In genomic region chr16:74747716-74748041, GRCh38 we compare ENCODE assay signal across 26 cellular contexts. TPM values are rescaled to one million over a fixed set of nuclear protein-coding genes. Genes with fewer than 3 reads are reported as not detected.
A peak's percentile ranks its signal among the peaks of the same experiment; 100 is the strongest.
DNase-seq lines count a peak whose midpoint lies in the region; ATAC-seq and TF ChIP-seq lines count a peak whose summit lies in the region.
"Had no signal": no experiment of that assay in that cellular context is flagged by ENCODE, and none has a peak within 500 bp of the region (broad histone marks: within the 10 kb centered on the region; RNA-seq: fewer than 3 reads in every experiment).

No MANE protein-coding gene starts in this region.

- H3K27me3 Mint-ChIP-seq in progenitor cell of endocrine pancreas, result peaks cover 4% of the 10 kb centered on the region

- H3K4me1 Mint-ChIP-seq in progenitor cell of endocrine pancreas (ENCODE audit: low read depth), result peaks cover 2% of the 10 kb centered on the region
- H3K4me1 Mint-ChIP-seq: CD4-positive, CD25-positive, alpha-beta regulatory T cell had no signal

- no peak overlapping the region for H3K14ac ChIP-seq in neuronal stem cell (ENCODE audit: low read length)

- no peak for DNase-seq in esophagus muscularis mucosa (ENCODE audit: extremely low spot score)
- DNase-seq in neuronal stem cell (ENCODE audit: low spot score), result no peak
- DNase-seq in progenitor cell of endocrine pancreas (ENCODE audit: low spot score, unreplicated experiment), result no peak
- DNase-seq in activated T-cell treated with anti-CD3 and anti-CD28 coated beads for 4 hours, result no peak
- no peak for DNase-seq in vagina (ENCODE audit: extremely low spot score in 2 of 2)
- DNase-seq: CD4-positive, CD25-positive, alpha-beta regulatory T cell; COR-L47; DMS79; KBM-7; MM.1S; NCI-H1092; NCI-H146; NCI-H2029 treated with DMSO at 0.1 percent for 48 hours; NCI-H226; NCI-H524; NCI-H774; NK-92 treated with Interleukin-12 subunit alpha and Interleukin-12 subunit beta, amount 100 ng/mL, for 24 hours; SHP77 treated with DMSO at 0.1 percent for 48 hours; SK-N-SH had no signal

- ATAC-seq in HG03280 (IDR thresholded peaks at IDR 0.05; ENCODE audit: unreplicated experiment), result no peak
- ATAC-seq: HepG2 had no signal

- H3K36me3 Mint-ChIP-seq in progenitor cell of endocrine pancreas (ENCODE audit: insufficient read depth), result no peaks in the 10 kb centered on the region
- H3K36me3 Mint-ChIP-seq: CD4-positive, CD25-positive, alpha-beta regulatory T cell had no signal

- H3K18ac ChIP-seq in neuronal stem cell (ENCODE audit: low read length), result peak overlapping the region; percentile 1

- no peak overlapping the region for H3K4me2 ChIP-seq in neuronal stem cell (ENCODE audit: insufficient read depth, low read length, poor library complexity, severe bottlenecking)
- H3K4me2 ChIP-seq: SK-N-SH had no signal

- TF ChIP-seq EP300 in esophagus muscularis mucosa (IDR thresholded peaks at IDR 0.05), result no peak

- TF ChIP-seq CTCF in esophagus muscularis mucosa (IDR thresholded peaks at IDR 0.05), result no peak
- TF ChIP-seq CTCF in progenitor cell of endocrine pancreas (IDR thresholded peaks at IDR 0.05; ENCODE audit: unreplicated experiment), result no peak
- no peak for TF ChIP-seq CTCF in vagina (IDR thresholded peaks at IDR 0.05)

- no peak overlapping the region for H3K4me3 Mint-ChIP-seq in progenitor cell of endocrine pancreas (ENCODE audit: low read depth)
- H3K4me3 Mint-ChIP-seq: CD4-positive, CD25-positive, alpha-beta regulatory T cell had no signal

- no peak overlapping the region for H2AK5ac ChIP-seq in neuronal stem cell (ENCODE audit: low read depth, low read length)

- no peak overlapping the region for H3K23ac ChIP-seq in neuronal stem cell (ENCODE audit: low read depth, low read length, poor library complexity)

- no peaks in the 10 kb centered on the region for H3K9me3 Mint-ChIP-seq in progenitor cell of endocrine pancreas (ENCODE audit: low read depth)
- H3K9me3 Mint-ChIP-seq: CD4-positive, CD25-positive, alpha-beta regulatory T cell had no signal

- H3K4me3 ChIP-seq in esophagus muscularis mucosa (no peak overlapping the region), neuronal stem cell (ENCODE audit: low read length in 2 of 2) (no peak overlapping the region), vagina (no peak overlapping the region)

- no peak overlapping the region for H2AFZ ChIP-seq in neuronal stem cell (ENCODE audit: low read length)

- no peak overlapping the region for H3K4ac ChIP-seq in neuronal stem cell (ENCODE audit: low read length)

- peak overlapping the region; percentile 99 for H3K27ac ChIP-seq in angular gyrus (ENCODE audit: low read depth, low read length)
- peak overlapping the region in 3 of 4 donors; percentile 6 to 47 (median 28) for H3K27ac ChIP-seq in esophagus muscularis mucosa (replicated peaks in 1 of 4)
- no peak overlapping the region for H3K27ac ChIP-seq in neuronal stem cell (replicated peaks; ENCODE audit: low read length)
- no peak overlapping the region for H3K27ac ChIP-seq in vagina
- H3K27ac ChIP-seq: RWPE1 had no signal

- intact Hi-C loops in esophagus muscularis mucosa (cut with DNase I), result no loop called here
- intact Hi-C loops in vagina (cut with DNase I), result no loop called here

- H3K4me1 ChIP-seq in esophagus muscularis mucosa (peaks cover 0 to 17% (median 13%) of the 10 kb centered on the region in 4 donors), neuronal stem cell (ENCODE audit: control insufficient read depth in 2 of 2, insufficient read depth in 1 of 2, low read depth in 1 of 2, low read length in 2 of 2) (peaks cover 2 to 17% of the 10 kb centered on the region in 2 donors), vagina (peaks cover 14% of the 10 kb centered on the region)

- no peak overlapping the region for H2BK120ac ChIP-seq in neuronal stem cell (ENCODE audit: low read depth, low read length)

- no peak overlapping the region for H4K8ac ChIP-seq in neuronal stem cell (ENCODE audit: low read depth, low read length)

- H3K79me1 ChIP-seq in neuronal stem cell (ENCODE audit: low read depth, low read length), result no peaks in the 10 kb centered on the region

- no peak overlapping the region for H3K9ac ChIP-seq in neuronal stem cell (ENCODE audit: low read depth, low read length, poor library complexity)
- H3K9ac ChIP-seq: SK-N-SH had no signal

- 69% methylated on average over 3 of the region's 7 CpGs for WGBS in esophagus muscularis mucosa
- no CpG with 5 or more reads among the region's 7 CpGs for WGBS in neuronal stem cell (ENCODE audit: extremely low coverage in 2 of 2, insufficient read length in 2 of 2, insufficient replicate concordance in 1 of 2), 2 donors

- H3K36me3 ChIP-seq in esophagus muscularis mucosa (no peaks in the 10 kb centered on the region), neuronal stem cell (replicated peaks in 1 of 2; ENCODE audit: control insufficient read depth in 2 of 2, insufficient read depth in 2 of 2, low read length in 2 of 2) (no peaks in the 10 kb centered on the region), vagina (no peaks in the 10 kb centered on the region)

- no peaks in the 10 kb centered on the region for H3K9me3 ChIP-seq in esophagus muscularis mucosa
- H3K9me3 ChIP-seq in neuronal stem cell (replicated peaks in 1 of 2; ENCODE audit: control insufficient read depth in 2 of 2, insufficient read depth in 1 of 2, low read depth in 1 of 2, low read length in 2 of 2), result no peaks in the 10 kb centered on the region
- no peaks in the 10 kb centered on the region for H3K9me3 ChIP-seq in vagina
- H3K9me3 ChIP-seq: SK-N-SH had no signal

- peaks cover 0 to 16% (median 0%) of the 10 kb centered on the region in 4 donors for H3K27me3 ChIP-seq in esophagus muscularis mucosa
- peaks cover 0 to 18% (median 0%) of the 10 kb centered on the region in 3 experiments for H3K27me3 ChIP-seq in neuronal stem cell (ENCODE audit: control insufficient read depth in 3 of 3, insufficient read depth in 3 of 3, low read depth in 1 of 3, low read length in 3 of 3)
- no peaks in the 10 kb centered on the region for H3K27me3 ChIP-seq in vagina

- no peak overlapping the region for H4K91ac ChIP-seq in neuronal stem cell (ENCODE audit: low read depth, low read length, poor library complexity)

- no peak overlapping the region for H2BK15ac ChIP-seq in neuronal stem cell (ENCODE audit: low read length)

- H2BK12ac ChIP-seq in neuronal stem cell (ENCODE audit: low read length), result no peak overlapping the region

- no peak overlapping the region for H2BK5ac ChIP-seq in neuronal stem cell (ENCODE audit: low read length)

- H3K27ac Mint-ChIP-seq in progenitor cell of endocrine pancreas, result no peak overlapping the region

- TF ChIP-seq POLR2A in esophagus muscularis mucosa (IDR thresholded peaks at IDR 0.05; ENCODE audit: low read depth) (no peak), vagina (IDR thresholded peaks at IDR 0.05) (no peak)

RNA-seq across cellular contexts. Expression of gene FA2H, which starts 26.9 kb away (rescaled TPM):
- total RNA-seq in esophagus muscularis mucosa (under 1 TPM in 3 of 4 donors, not detected in 1; 0.50 to 0.92 (median 0.52) TPM), progenitor cell of endocrine pancreas (2.7 and 3.3 TPM in 2 replicates), vagina (not detected)
- polyA plus RNA-seq in neuronal stem cell (2013, experiment 1 of 2), result 0.06 TPM
- 0.07 TPM for polyA plus RNA-seq in neuronal stem cell (2013, experiment 2 of 2)
- total RNA-seq: A673, H4, HepG2 had no signal
- polyA plus RNA-seq: BJ; CD4-positive, CD25-positive, alpha-beta regulatory T cell; SK-N-SH had no signal

RNA-seq across cellular contexts. Expression of gene MLKL, which starts 47.0 kb away (rescaled TPM):
- 10 to 100 TPM in 1 of 4 donors, 1 to 10 TPM in 3; 5.8 to 19.9 (median 7.3) TPM for total RNA-seq in esophagus muscularis mucosa
- 0.10 TPM for polyA plus RNA-seq in neuronal stem cell (2013, experiment 1 of 2)
- polyA plus RNA-seq in neuronal stem cell (2013, experiment 2 of 2), result 0.01 TPM
- 0.24 and 1.1 TPM in 2 replicates for total RNA-seq in progenitor cell of endocrine pancreas
- total RNA-seq in vagina, result 40.0 TPM

Comparison
In these comparisons a context has a peak if more than half of its experiments do, and no peak if none do; other contexts are left out.
1. H3K27ac ChIP-seq: peak in angular gyrus (single experiment) and esophagus muscularis mucosa (3 of 4); none in neuronal stem cell (single experiment) and vagina (single experiment).